In the genomic region with DNA sequence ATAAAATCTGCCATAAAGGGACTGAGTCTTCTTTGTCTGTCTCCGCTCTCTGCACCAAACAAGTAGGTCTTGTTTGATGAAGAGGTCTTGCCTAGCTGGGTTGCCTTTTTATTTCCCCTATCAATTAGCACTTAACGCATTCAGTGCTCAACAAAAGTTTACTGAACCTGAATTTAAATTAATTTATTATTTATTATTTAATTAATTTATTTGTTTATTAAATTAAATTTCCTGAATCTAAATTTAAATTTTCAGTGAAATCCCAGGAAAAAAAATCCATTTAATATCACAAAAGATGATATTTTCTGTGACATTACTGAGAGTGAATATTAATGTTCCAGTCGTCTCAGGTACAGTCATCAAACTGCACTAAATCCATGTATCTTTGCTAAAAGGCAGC, we compare ENCODE assay signal across 18 cellular contexts.
"Had no signal": no experiment of that assay in that cellular context is flagged by ENCODE, and none has a peak within 500 bp of the region (broad histone marks: within the 10 kb centered on the region; RNA-seq: fewer than 3 reads in every experiment).

No MANE protein-coding gene starts in this region.

- H3K4me1 ChIP-seq: colonic mucosa, gastrocnemius medialis, heart right ventricle, left lung, lower lobe of right lung had no signal

- H3K27me3 ChIP-seq: colonic mucosa, dorsolateral prefrontal cortex, esophagus muscularis mucosa, gastrocnemius medialis, heart right ventricle, left lung had no signal

- H3K4me3 ChIP-seq: colonic mucosa, dorsolateral prefrontal cortex, esophagus muscularis mucosa, gastrocnemius medialis, heart right ventricle, left lung, lower lobe of right lung had no signal

- H3K9me3 ChIP-seq: colonic mucosa, esophagus muscularis mucosa, gastrocnemius medialis, left lung, lower lobe of right lung had no signal

- ATAC-seq: gastrocnemius medialis, heart right ventricle, left cardiac atrium, left lung, left ventricle myocardium superior, lower lobe of right lung had no signal

- H3K27ac ChIP-seq: colonic mucosa, dorsolateral prefrontal cortex, esophagus muscularis mucosa, gastrocnemius medialis, heart right ventricle, left lung, lower lobe of right lung had no signal

- H3K36me3 ChIP-seq: colonic mucosa, esophagus muscularis mucosa, gastrocnemius medialis, heart right ventricle, left lung, lower lobe of right lung had no signal

- DNase-seq: colonic mucosa; cortex of kidney; dorsolateral prefrontal cortex; effector CD4-positive, alpha-beta T cell; effector memory CD4-positive, alpha-beta T cell; foreskin fibroblast; foreskin melanocyte; gastrocnemius medialis; glutamatergic neuron; head of caudate nucleus; heart right ventricle; hippocampal formation; left cardiac atrium; left lung; left ventricle myocardium superior; lower lobe of right lung; midbrain had no signal
